Comparison of ENCODE assay signal across 13 cellular contexts in the genomic region with DNA sequence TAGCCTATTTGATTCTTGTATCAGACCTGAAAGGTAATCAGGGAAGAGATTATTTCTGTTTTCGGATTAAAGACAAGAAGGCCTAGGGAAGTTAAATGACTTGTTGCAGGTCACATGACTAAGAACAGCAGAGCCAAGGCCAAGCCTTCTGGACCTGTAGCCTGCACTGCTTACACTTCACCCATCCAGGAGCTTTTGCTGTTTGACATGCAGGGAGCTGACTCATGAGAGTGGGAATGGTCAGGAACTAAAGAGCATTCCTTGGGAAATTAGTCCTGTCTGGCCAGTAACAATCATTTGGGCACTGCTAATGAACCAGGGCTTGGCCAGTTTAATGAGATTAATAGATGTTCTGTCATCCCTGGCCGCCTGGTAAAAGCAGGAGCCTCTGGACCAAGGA. TPM values are rescaled to one million over a fixed set of nuclear protein-coding genes. Genes with fewer than 3 reads are reported as not detected.
DNase-seq lines count a peak whose midpoint lies in the region; ATAC-seq and TF ChIP-seq lines count a peak whose summit lies in the region.
"Had no signal": no experiment of that assay in that cellular context is flagged by ENCODE, and none has a peak within 500 bp of the region (broad histone marks: within the 10 kb centered on the region; RNA-seq: fewer than 3 reads in every experiment).

No MANE protein-coding gene starts in this region.

- 90 to 96% methylated on average over 2 of the region's 2 CpGs for WGBS in thyroid gland, 2 donors

- H3K27me3 Mint-ChIP-seq in activated T-cell treated with anti-CD3 and anti-CD28 coated beads, Interleukin-2, amount 50 U/mL, for 72 hours (ENCODE audit: low read depth): no peaks in the 10 kb centered on the region
- H3K27me3 Mint-ChIP-seq in activated T-cell treated with anti-CD3 and anti-CD28 coated beads, Interleukin-2, amount 50 U/mL, for 4 hours (ENCODE audit: low read depth): no peaks in the 10 kb centered on the region
- peaks cover 0 to 2% (median 0%) of the 10 kb centered on the region in 3 donors for H3K27me3 Mint-ChIP-seq in immature natural killer cell (ENCODE audit: low read depth in 3 of 3)
- no peaks in the 10 kb centered on the region for H3K27me3 Mint-ChIP-seq in progenitor cell of endocrine pancreas

- no peak for ATAC-seq in activated T-cell treated with anti-CD3 and anti-CD28 coated beads, Interleukin-2, amount 50 U/mL, for 72 hours (replicated peaks in 1 of 2)
- ATAC-seq in activated T-cell treated with anti-CD3 and anti-CD28 coated beads, Interleukin-2, amount 50 U/mL, for 4 hours: no peak

- TF ChIP-seq POLR2A in thyroid gland (IDR thresholded peaks at IDR 0.05): no peak

- no peak for TF ChIP-seq CTCF in thyroid gland (IDR thresholded peaks at IDR 0.05)
- no peak for TF ChIP-seq CTCF in ascending aorta (IDR thresholded peaks at IDR 0.05)
- no peak for TF ChIP-seq CTCF in progenitor cell of endocrine pancreas (IDR thresholded peaks at IDR 0.05; ENCODE audit: unreplicated experiment)

- H3K4me1 ChIP-seq in thyroid gland (peaks cover 54 to 74% of the 10 kb centered on the region in 2 donors), ascending aorta (peaks cover 6 to 14% of the 10 kb centered on the region in 2 donors)

- H3K27ac ChIP-seq in thyroid gland (peak overlapping the region; percentile 61 to 70 (median 69)), ascending aorta (peak overlapping the region in 1 of 2 donors; percentile 26)

- intact Hi-C loops in thyroid gland (cut with DNase I): no loop called here
- intact Hi-C loops in ascending aorta (cut with DNase I): no loop called here

- H3K36me3 ChIP-seq in thyroid gland: no peaks in the 10 kb centered on the region
- no peaks in the 10 kb centered on the region for H3K36me3 ChIP-seq in ascending aorta

- H3K9me3 ChIP-seq in thyroid gland (no peaks in the 10 kb centered on the region), ascending aorta (no peaks in the 10 kb centered on the region)

- no peak overlapping the region for H3K4me3 Mint-ChIP-seq in activated T-cell treated with anti-CD3 and anti-CD28 coated beads, Interleukin-2, amount 50 U/mL, for 72 hours
- H3K4me3 Mint-ChIP-seq in activated T-cell treated with anti-CD3 and anti-CD28 coated beads, Interleukin-2, amount 50 U/mL, for 4 hours: no peak overlapping the region
- H3K4me3 Mint-ChIP-seq in immature natural killer cell (no peak overlapping the region), progenitor cell of endocrine pancreas (ENCODE audit: low read depth) (no peak overlapping the region)
- H3K4me3 Mint-ChIP-seq: neural crest cell had no signal

- no peak overlapping the region for H3K4me3 ChIP-seq in thyroid gland (replicated peaks in 1 of 3)
- H3K4me3 ChIP-seq in ascending aorta: no peak overlapping the region

- no peaks in the 10 kb centered on the region for H3K9me3 Mint-ChIP-seq in activated T-cell treated with anti-CD3 and anti-CD28 coated beads, Interleukin-2, amount 50 U/mL, for 72 hours
- H3K9me3 Mint-ChIP-seq in activated T-cell treated with anti-CD3 and anti-CD28 coated beads, Interleukin-2, amount 50 U/mL, for 4 hours: no peaks in the 10 kb centered on the region
- H3K9me3 Mint-ChIP-seq in immature natural killer cell (no peaks in the 10 kb centered on the region), progenitor cell of endocrine pancreas (ENCODE audit: low read depth) (no peaks in the 10 kb centered on the region)
- H3K9me3 Mint-ChIP-seq: neural crest cell had no signal

- no peak for DNase-seq in activated T-cell treated with anti-CD3 and anti-CD28 coated beads, Interleukin-2, amount 50 U/mL, for 72 hours
- no peak for DNase-seq in activated T-cell treated with anti-CD3 and anti-CD28 coated beads, Interleukin-2, amount 50 U/mL, for 4 hours
- DNase-seq in amniotic epithelial cell (ENCODE audit: low read depth) (peak; percentile 88), immature natural killer cell (no peak), thyroid gland (peak; percentile 67 to 71), SW480 (ENCODE audit: low spot score) (no peak), ascending aorta (ENCODE audit: low spot score in 2 of 2) (no peak), progenitor cell of endocrine pancreas (ENCODE audit: low spot score, unreplicated experiment) (no peak)
- DNase-seq: activated CD4-positive, alpha-beta T cell treated with anti-CD3 and anti-CD28 coated beads, Interleukin-2, amount 50 U/mL, for 4 hours; central memory CD4-positive, alpha-beta T cell; NCI-H2171; stimulated activated CD4-positive, alpha-beta T cell treated with anti-CD3 and anti-CD28 coated beads, Interleukin-4, amount 100 ng/mL, for 1 hour had no signal

- peaks cover 42% of the 10 kb centered on the region for H3K4me1 Mint-ChIP-seq in activated T-cell treated with anti-CD3 and anti-CD28 coated beads, Interleukin-2, amount 50 U/mL, for 72 hours (ENCODE audit: low read depth)
- H3K4me1 Mint-ChIP-seq in activated T-cell treated with anti-CD3 and anti-CD28 coated beads, Interleukin-2, amount 50 U/mL, for 4 hours (ENCODE audit: low read depth): peaks cover 55% of the 10 kb centered on the region
- H3K4me1 Mint-ChIP-seq in immature natural killer cell (peaks cover 72 to 94% of the 10 kb centered on the region in 2 donors), progenitor cell of endocrine pancreas (ENCODE audit: low read depth) (peaks cover 13% of the 10 kb centered on the region)

- H3K36me3 Mint-ChIP-seq in activated T-cell treated with anti-CD3 and anti-CD28 coated beads, Interleukin-2, amount 50 U/mL, for 72 hours (ENCODE audit: insufficient read depth in 2 of 2): no peaks in the 10 kb centered on the region
- peaks cover 6% of the 10 kb centered on the region for H3K36me3 Mint-ChIP-seq in activated T-cell treated with anti-CD3 and anti-CD28 coated beads, Interleukin-2, amount 50 U/mL, for 4 hours (ENCODE audit: insufficient read depth)
- H3K36me3 Mint-ChIP-seq in immature natural killer cell: no peaks in the 10 kb centered on the region
- peaks cover 2% of the 10 kb centered on the region for H3K36me3 Mint-ChIP-seq in progenitor cell of endocrine pancreas (ENCODE audit: insufficient read depth)

- peak overlapping the region; percentile 82 for H3K27ac Mint-ChIP-seq in activated T-cell treated with anti-CD3 and anti-CD28 coated beads, Interleukin-2, amount 50 U/mL, for 72 hours
- H3K27ac Mint-ChIP-seq in immature natural killer cell (peak overlapping the region; percentile 60 to 74 (median 70)), progenitor cell of endocrine pancreas (no peak overlapping the region)

- H3K27me3 ChIP-seq in thyroid gland (no peaks in the 10 kb centered on the region), ascending aorta (no peaks in the 10 kb centered on the region)

RNA-seq across cellular contexts. Expression of a gene that starts 46.8 kb away (rescaled TPM):
- total RNA-seq in activated T-cell treated with anti-CD3 and anti-CD28 coated beads, Interleukin-2, amount 50 U/mL, for 72 hours: 100 to 1,000 TPM; 158 to 165 TPM
- 100 to 1,000 TPM; 128 to 132 (median 130) TPM for total RNA-seq in activated T-cell treated with anti-CD3 and anti-CD28 coated beads, Interleukin-2, amount 50 U/mL, for 4 hours
- polyA plus RNA-seq in immature natural killer cell: 10 to 100 TPM; 19.9 to 22.9 (median 20.7) TPM
- 10 to 100 TPM; 34.1 to 50.5 (median 42.6) TPM for total RNA-seq in thyroid gland
- total RNA-seq in ascending aorta: 19.3 TPM
- 84.0 and 89.9 TPM in 2 replicates for total RNA-seq in progenitor cell of endocrine pancreas

Comparison
In these comparisons a context has a peak if more than half of its experiments do, and no peak if none do; other contexts are left out.
1. DNase-seq: peak in amniotic epithelial cell (single experiment) and thyroid gland (2 of 2); none in activated T-cell treated with anti-CD3 and anti-CD28 coated beads, Interleukin-2, amount 50 U/mL, for 72 hours (0 of 2), activated T-cell treated with anti-CD3 and anti-CD28 coated beads, Interleukin-2, amount 50 U/mL, for 4 hours (single experiment), immature natural killer cell (0 of 3), SW480 (single experiment), ascending aorta (0 of 2) and progenitor cell of endocrine pancreas (single experiment).